8 cellular contexts compared by ENCODE assay signal in genomic region chr22:42614312-42615091, GRCh38. TPM values are rescaled to one million over a fixed set of nuclear protein-coding genes. Genes with fewer than 3 reads are reported as not detected.
DNase-seq lines count a peak whose midpoint lies in the region; ATAC-seq and TF ChIP-seq lines count a peak whose summit lies in the region.

A gene with protein sequence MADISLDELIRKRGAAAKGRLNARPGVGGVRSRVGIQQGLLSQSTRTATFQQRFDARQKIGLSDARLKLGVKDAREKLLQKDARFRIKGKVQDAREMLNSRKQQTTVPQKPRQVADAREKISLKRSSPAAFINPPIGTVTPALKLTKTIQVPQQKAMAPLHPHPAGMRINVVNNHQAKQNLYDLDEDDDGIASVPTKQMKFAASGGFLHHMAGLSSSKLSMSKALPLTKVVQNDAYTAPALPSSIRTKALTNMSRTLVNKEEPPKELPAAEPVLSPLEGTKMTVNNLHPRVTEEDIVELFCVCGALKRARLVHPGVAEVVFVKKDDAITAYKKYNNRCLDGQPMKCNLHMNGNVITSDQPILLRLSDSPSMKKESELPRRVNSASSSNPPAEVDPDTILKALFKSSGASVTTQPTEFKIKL (minus strand): TSS chr22:42614883. CDS start chr22:42614857, 26 bp downstream.

- DNase-seq in ELR (ENCODE audit: low read depth) (peak; percentile 99), H4 (ENCODE audit: low spot score) (peak; percentile 96), LNCaP clone FGC (ENCODE audit: low read depth) (peak; percentile 93), RWPE1 (ENCODE audit: low spot score) (peak; percentile 87), fibroblast of mammary gland (ENCODE audit: low read depth) (peak; percentile 98), natural killer cell (peak; percentile 99)
- DNase-seq in stimulated activated naive CD4-positive, alpha-beta T cell treated with Interleukin-2 at 50 U/mL for 16 hours (lab: John Stamatoyannopoulos, UW): peak; percentile 98

- POLR2A ChIA-PET in RWPE1 (lab: Yijun Ruan, JAX; ENCODE audit: low non-redundant PET): interaction anchor here (0.6 kb wide), 3 partner anchors 54 to 538 kb away, joined by 3 to 4 read pairs (median 3); no protein-coding TSS in a partner anchor

- no peaks in the 10 kb centered on the region for H3K9me3 Mint-ChIP-seq in activated T-helper 17 cell treated with anti-CD3 and anti-CD28 coated beads, Interleukin-2, amount 50 U/mL, for 72 hours
- no peaks in the 10 kb centered on the region for H3K9me3 Mint-ChIP-seq in natural killer cell

- ATAC-seq in activated T-helper 17 cell treated with anti-CD3 and anti-CD28 coated beads, Interleukin-2, amount 50 U/mL, for 72 hours (replicated peaks): peak; percentile 80
- peak; percentile 70 to 90 (median 74) for ATAC-seq in natural killer cell

- H3K27ac Mint-ChIP-seq in activated T-helper 17 cell treated with anti-CD3 and anti-CD28 coated beads, Interleukin-2, amount 50 U/mL, for 72 hours: peak within 1 kb of the TSS; percentile 100
- peak within 1 kb of the TSS; percentile 100 for H3K27ac Mint-ChIP-seq in natural killer cell

- CTCF ChIA-PET in RWPE1 (lab: Yijun Ruan, JAX): interaction anchor here (0.6 to 0.8 kb wide), 3 partner anchors 33 to 268 kb away, joined by 3 to 5 read pairs (median 3); no protein-coding TSS in a partner anchor

- peak within 1 kb of the TSS; percentile 100 for H3K27ac ChIP-seq in RWPE1

- H3K36me3 Mint-ChIP-seq in activated T-helper 17 cell treated with anti-CD3 and anti-CD28 coated beads, Interleukin-2, amount 50 U/mL, for 72 hours (ENCODE audit: low read depth): peaks cover 58% of the 10 kb centered on the region
- H3K36me3 Mint-ChIP-seq in natural killer cell: no peaks in the 10 kb centered on the region

- H3K4me3 ChIP-seq in LNCaP clone FGC (ENCODE audit: low read depth, low read length) (peak within 1 kb of the TSS; percentile 60), fibroblast of mammary gland (ENCODE audit: control insufficient read depth, low read depth, low read length) (peak within 1 kb of the TSS; percentile 72)

- intact Hi-C loops in natural killer cell (cut with micrococcal nuclease): loop anchor here (1.0 to 5.0 kb wide), 3 partner anchors 34 to 573 kb away; partner anchors contain the start of genes CYB5R3, PACSIN2 and TTLL12

- TF ChIP-seq CTCF in LNCaP clone FGC (IDR thresholded peaks at IDR 0.05; ENCODE audit: control insufficient read depth, extremely low read depth, insufficient read depth) (peak; percentile 32; the same call in 1 of the 2 replicates), RWPE1 (conservative IDR thresholded peaks at IDR 0.05; ENCODE audit: low read depth) (no peak), fibroblast of mammary gland (conservative IDR thresholded peaks at IDR 0.05; ENCODE audit: control insufficient read depth, insufficient read depth, low read depth, low read length) (no peak), natural killer cell (IDR thresholded peaks at IDR 0.05) (no peak)

- H3K27me3 Mint-ChIP-seq in activated T-helper 17 cell treated with anti-CD3 and anti-CD28 coated beads, Interleukin-2, amount 50 U/mL, for 72 hours: no peaks in the 10 kb centered on the region
- no peaks in the 10 kb centered on the region for H3K27me3 Mint-ChIP-seq in natural killer cell (ENCODE audit: low read depth in 2 of 2)

- H3K4me1 Mint-ChIP-seq in activated T-helper 17 cell treated with anti-CD3 and anti-CD28 coated beads, Interleukin-2, amount 50 U/mL, for 72 hours: peaks cover 24% of the 10 kb centered on the region
- peaks cover 34 to 52% of the 10 kb centered on the region in 2 donors for H3K4me1 Mint-ChIP-seq in natural killer cell

- peak within 1 kb of the TSS; percentile 92 for H3K4me3 Mint-ChIP-seq in activated T-helper 17 cell treated with anti-CD3 and anti-CD28 coated beads, Interleukin-2, amount 50 U/mL, for 72 hours
- peak within 1 kb of the TSS; percentile 97 for H3K4me3 Mint-ChIP-seq in natural killer cell

RNA-seq across cellular contexts. Expression of the gene that starts here (rescaled TPM):
- total RNA-seq in H4 (2014; rRNA removed; shearing (Covaris generic)): 20.2 and 27.8 TPM in 2 replicates
- total RNA-seq in activated T-helper 17 cell treated with anti-CD3 and anti-CD28 coated beads, Interleukin-2, amount 50 U/mL, for 72 hours: 10 to 100 TPM; 70.0 to 72.4 TPM
- 10 to 100 TPM; 66.1 to 82.8 (median 70.8) TPM for total RNA-seq in natural killer cell

Comparison
In these comparisons a context has a peak if more than half of its experiments do, and no peak if none do; other contexts are left out.
1. Peak in every context shown above with its lines: DNase-seq, ATAC-seq, H3K4me3 ChIP-seq and H3K27ac ChIP-seq.